Comparison of ENCODE assay signal across 8 cellular contexts in the genomic region with DNA sequence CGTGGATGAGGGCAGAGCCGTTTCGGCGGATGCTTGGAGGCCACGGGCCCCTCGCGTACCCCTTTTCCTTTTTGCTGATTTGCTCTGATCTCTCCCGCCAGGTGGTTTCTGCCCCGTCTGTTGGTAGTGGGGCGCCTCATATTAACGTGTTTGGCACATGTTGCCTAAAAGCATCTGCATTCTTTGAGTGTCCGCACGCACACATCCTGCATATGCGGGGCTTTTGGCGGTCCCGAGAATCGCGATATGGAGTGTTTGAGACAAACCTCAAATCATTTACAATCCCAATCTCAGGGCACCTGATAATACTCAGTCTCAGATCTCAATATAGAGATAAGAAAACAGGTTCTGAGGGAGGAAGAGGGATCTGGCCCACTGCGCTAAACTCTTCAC. TPM values are rescaled to one million over a fixed set of nuclear protein-coding genes. Genes with fewer than 3 reads are reported as not detected.
DNase-seq lines count a peak whose midpoint lies in the region; ATAC-seq, FAIRE-seq and TF ChIP-seq lines count a peak whose summit lies in the region.

No MANE protein-coding gene starts in this region.

- no peak for FAIRE-seq in bronchial epithelial cell (lab: Jason Lieb, UNC)

- no peak for ATAC-seq in left ventricle myocardium superior
- ATAC-seq in mucosa of descending colon = no peak
- ATAC-seq in GM21367 (IDR thresholded peaks at IDR 0.05; ENCODE audit: unreplicated experiment) = no peak
- no peak for ATAC-seq in HG02610 (IDR thresholded peaks at IDR 0.05; ENCODE audit: unreplicated experiment)

- peak overlapping the region; percentile 97 to 99 for H3K27ac ChIP-seq in right atrium auricular region

- no peaks in the 10 kb centered on the region for H3K27me3 ChIP-seq in right atrium auricular region
- H3K27me3 ChIP-seq in bronchial epithelial cell (ENCODE audit: control insufficient read depth, insufficient read depth, low read length) = no peaks in the 10 kb centered on the region

- H3K36me3 ChIP-seq in right atrium auricular region = peaks cover 14% of the 10 kb centered on the region
- H3K36me3 ChIP-seq in bronchial epithelial cell (ENCODE audit: control insufficient read depth, insufficient read depth, low read length) = peaks cover 15% of the 10 kb centered on the region
- no peaks in the 10 kb centered on the region for H3K36me3 ChIP-seq in mucosa of descending colon (ENCODE audit: low read depth)

- peaks cover 0 to 55% of the 10 kb centered on the region in 2 donors for H3K4me1 ChIP-seq in right atrium auricular region
- H3K4me1 ChIP-seq in mucosa of descending colon (ENCODE audit: low read depth) = peaks cover 33% of the 10 kb centered on the region

- no peak for DNase-seq in right atrium auricular region (ENCODE audit: low spot score)
- no peak for DNase-seq in left ventricle myocardium superior
- no peak for DNase-seq in bronchial epithelial cell (ENCODE audit: low read depth)
- no peak for DNase-seq in mucosa of descending colon
- no peak for DNase-seq in UCSD-AML1 (lab: John Stamatoyannopoulos, UW; ENCODE audit: unreplicated experiment)
- no peak for DNase-seq in NCI-H128 (lab: John Stamatoyannopoulos, UW; ENCODE audit: unreplicated experiment)

- no peak for TF ChIP-seq CTCF in right atrium auricular region (IDR thresholded peaks at IDR 0.05)
- TF ChIP-seq CTCF in bronchial epithelial cell (IDR thresholded peaks at IDR 0.05; ENCODE audit: insufficient read depth, low read length, severe bottlenecking) = no peak
- no peak for TF ChIP-seq CTCF in mucosa of descending colon (IDR thresholded peaks at IDR 0.05)

- intact Hi-C loops in left ventricle myocardium superior (cut with micrococcal nuclease) = no loop called here
- intact Hi-C loops in mucosa of descending colon (cut with DNase I, micrococcal nuclease) = no loop called here

- H3K9me3 ChIP-seq in right atrium auricular region = no peaks in the 10 kb centered on the region
- no peaks in the 10 kb centered on the region for H3K9me3 ChIP-seq in mucosa of descending colon

- H3K4me3 ChIP-seq in right atrium auricular region = peak overlapping the region; percentile 63 to 88
- peak overlapping the region; percentile 97 for H3K4me3 ChIP-seq in bronchial epithelial cell (ENCODE audit: low read depth, low read length)
- H3K4me3 ChIP-seq in mucosa of descending colon = peak overlapping the region; percentile 81

RNA-seq across cellular contexts. Expression of a gene that starts 0.8 kb away (rescaled TPM):
- 10 to 100 TPM; 39.0 to 61.0 TPM for total RNA-seq in right atrium auricular region
- 79.9 TPM for total RNA-seq in left ventricle myocardium superior
- 121 and 140 TPM in 2 replicates for total RNA-seq in bronchial epithelial cell
- total RNA-seq in mucosa of descending colon = 100 to 1,000 TPM; 162 to 194 (median 163) TPM

RNA-seq across cellular contexts. Expression of a gene that starts 7.6 kb away (rescaled TPM):
- 10 to 100 TPM; 19.1 to 30.0 TPM for total RNA-seq in right atrium auricular region
- total RNA-seq in left ventricle myocardium superior = 16.8 TPM
- total RNA-seq in bronchial epithelial cell = 2.6 and 2.9 TPM in 2 replicates
- total RNA-seq in mucosa of descending colon = 10 to 100 TPM in 1 of 3 donors, 1 to 10 TPM in 2; 5.5 to 14.8 (median 6.3) TPM

RNA-seq across cellular contexts. Expression of a gene that starts 12.2 kb away (rescaled TPM):
- total RNA-seq in right atrium auricular region (1 to 10 TPM; 7.5 to 8.6 TPM), left ventricle myocardium superior (9.4 TPM), bronchial epithelial cell (9.6 and 19.2 TPM in 2 replicates), mucosa of descending colon (10 to 100 TPM; 15.2 to 22.5 (median 20.1) TPM)

RNA-seq across cellular contexts. Expression of a gene that starts 14.8 kb away (rescaled TPM):
- total RNA-seq in right atrium auricular region (10 to 100 TPM; 15.3 to 26.2 TPM), left ventricle myocardium superior (12.3 TPM), bronchial epithelial cell (2.4 and 2.7 TPM in 2 replicates), mucosa of descending colon (10 to 100 TPM; 29.6 to 46.0 (median 31.6) TPM)

RNA-seq across cellular contexts. Expression of a gene that starts 19.4 kb away (rescaled TPM):
- 100 to 1,000 TPM; 179 to 187 TPM for total RNA-seq in right atrium auricular region
- 250 TPM for total RNA-seq in left ventricle myocardium superior
- total RNA-seq in bronchial epithelial cell = 28.2 and 80.5 TPM in 2 replicates
- total RNA-seq in mucosa of descending colon = 100 to 1,000 TPM; 156 to 251 (median 192) TPM
